Comparison of ENCODE assay signal across 13 cellular contexts in genomic region chr15:38941399-38941953, GRCh38.
DNase-seq lines count a peak whose midpoint lies in the region; ATAC-seq and TF ChIP-seq lines count a peak whose summit lies in the region.
"Had no signal": no experiment of that assay in that cellular context is flagged by ENCODE, and none has a peak within 500 bp of the region (broad histone marks: within the 10 kb centered on the region; RNA-seq: fewer than 3 reads in every experiment).

No MANE protein-coding gene starts in this region.

- no peak overlapping the region for H3K27ac ChIP-seq in coronary artery
- H3K27ac ChIP-seq in neural progenitor cell = no peak overlapping the region
- no peak overlapping the region for H3K27ac ChIP-seq in Peyer's patch
- H3K27ac ChIP-seq: heart right ventricle, KMS-11 had no signal

- H3K79me2 ChIP-seq in neural progenitor cell (ENCODE audit: low read depth) = no peaks in the 10 kb centered on the region

- no peaks in the 10 kb centered on the region for H4K20me1 ChIP-seq in neural progenitor cell (ENCODE audit: low read depth)

- H3K36me3 Mint-ChIP-seq in neural progenitor cell = no peaks in the 10 kb centered on the region

- no peaks in the 10 kb centered on the region for H3K36me3 ChIP-seq in neural progenitor cell
- H3K36me3 ChIP-seq in Peyer's patch = no peaks in the 10 kb centered on the region
- H3K36me3 ChIP-seq: heart right ventricle had no signal

- peak overlapping the region; percentile 32 for H3K27ac Mint-ChIP-seq in neural progenitor cell

- H3K4me3 Mint-ChIP-seq in neural progenitor cell = no peak overlapping the region

- peak overlapping the region; percentile 18 for H3K4me3 ChIP-seq in coronary artery
- no peak overlapping the region for H3K4me3 ChIP-seq in neural progenitor cell
- H3K4me3 ChIP-seq in Peyer's patch = no peak overlapping the region
- H3K4me3 ChIP-seq: heart right ventricle had no signal

- ATAC-seq in HG03097 (IDR thresholded peaks at IDR 0.05; ENCODE audit: low FRiP score, unreplicated experiment) = no peak
- ATAC-seq: heart right ventricle had no signal

- no peaks in the 10 kb centered on the region for H3K9me3 Mint-ChIP-seq in neural progenitor cell

- H3K4me2 ChIP-seq in neural progenitor cell = peak overlapping the region; percentile 12
- H3K4me2 ChIP-seq: KMS-11 had no signal

- H3F3A ChIP-seq in neural progenitor cell (ENCODE audit: low read depth) = no peaks in the 10 kb centered on the region

- no peak overlapping the region for H3K9ac ChIP-seq in neural progenitor cell
- H3K9ac ChIP-seq: KMS-11 had no signal

- DNase-seq in H4 (ENCODE audit: low spot score) (peak; percentile 12), NCI-H524 (lab: John Stamatoyannopoulos, UW) (peak; percentile 58 to 88), coronary artery (ENCODE audit: low spot score) (no peak), neural progenitor cell (ENCODE audit: low spot score) (peak; percentile 29), Peyer's patch (no peak), amygdala (lab: John Stamatoyannopoulos, UW) (no peak), NCI-H748 treated with DMSO at 0.1 percent for 48 hours (lab: John Stamatoyannopoulos, UW) (no peak)
- DNase-seq: activated CD8-positive, alpha-beta memory T cell treated with anti-CD3 and anti-CD28 coated beads, Interleukin-2, amount 50 U/mL, for 4 hours; H7; heart right ventricle; posterior cingulate gyrus had no signal

- peak overlapping the region; percentile 45 for H2AFZ ChIP-seq in neural progenitor cell (replicated peaks)

- H3K4me1 Mint-ChIP-seq in neural progenitor cell = peaks cover 13% of the 10 kb centered on the region

- no peaks in the 10 kb centered on the region for H3K9me3 ChIP-seq in neural progenitor cell (ENCODE audit: low read depth)
- no peaks in the 10 kb centered on the region for H3K9me3 ChIP-seq in Peyer's patch
- H3K9me3 ChIP-seq: heart right ventricle had no signal

- H3K27me3 Mint-ChIP-seq in neural progenitor cell (ENCODE audit: insufficient read depth, low read depth) = peaks cover 2% of the 10 kb centered on the region

- TF ChIP-seq POLR2A in Peyer's patch (IDR thresholded peaks at IDR 0.05) = no peak

- H3K27me3 ChIP-seq in neural progenitor cell (no peaks in the 10 kb centered on the region), Peyer's patch (no peaks in the 10 kb centered on the region)

- TF ChIP-seq CTCF in coronary artery (IDR thresholded peaks at IDR 0.05) (no peak), neural progenitor cell (IDR thresholded peaks at IDR 0.05) (no peak), Peyer's patch (IDR thresholded peaks at IDR 0.05) (no peak)

- H3K4me1 ChIP-seq in neural progenitor cell = peaks cover 18% of the 10 kb centered on the region
- no peaks in the 10 kb centered on the region for H3K4me1 ChIP-seq in Peyer's patch
- H3K4me1 ChIP-seq: heart right ventricle had no signal

Comparison
In these comparisons a context has a peak if more than half of its experiments do, and no peak if none do; other contexts are left out.
1. DNase-seq: peak in H4 (single experiment), NCI-H524 (2 of 2) and neural progenitor cell (single experiment); none in coronary artery (single experiment), Peyer's patch (0 of 3), amygdala (0 of 56) and NCI-H748 treated with DMSO at 0.1 percent for 48 hours (single experiment).